In the genomic region with DNA sequence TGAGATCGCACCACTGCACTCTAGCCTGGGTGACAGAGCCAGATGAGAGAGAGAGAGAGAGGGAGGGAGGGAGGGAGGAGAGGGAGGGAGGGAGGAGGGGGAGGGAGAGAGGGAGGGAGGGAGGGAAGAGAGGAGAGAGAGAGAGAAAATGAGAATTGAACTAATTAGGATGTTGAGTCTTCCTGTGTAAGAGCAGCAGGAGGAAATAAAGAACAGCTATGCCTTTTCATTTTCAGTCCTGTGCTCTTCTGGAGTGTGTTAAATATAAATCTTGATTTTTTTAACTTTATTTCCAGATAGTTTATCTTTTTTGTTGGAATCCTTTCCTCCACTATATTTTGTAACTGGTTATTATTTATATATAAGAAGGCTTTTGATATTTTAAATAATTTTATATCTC, we compare ENCODE assay signal across 34 cellular contexts.
"Had no signal": no experiment of that assay in that cellular context is flagged by ENCODE, and none has a peak within 500 bp of the region (broad histone marks: within the 10 kb centered on the region; RNA-seq: fewer than 3 reads in every experiment).

No MANE protein-coding gene starts in this region.

- FAIRE-seq: astrocyte, TTC549 had no signal

- H3K27ac ChIP-seq: adrenal gland, body of pancreas, brain microvascular endothelial cell, breast epithelium, VCaP had no signal

- ATAC-seq: activated CD8-positive, alpha-beta memory T cell treated with anti-CD3 and anti-CD28 coated beads, Interleukin-2, amount 10 ng/mL, durations not matched to agents 7 days and 5 days; activated CD8-positive, alpha-beta T cell treated with anti-CD3 and anti-CD28 coated beads, Interleukin-2, amount 10 ng/mL, durations not matched to agents 7 days and 5 days; activated naive CD4-positive, alpha-beta T cell treated with anti-CD3 and anti-CD28 coated beads, Interleukin-2, amount 50 U/mL, for 72 hours; body of pancreas had no signal

- H3K9me3 ChIP-seq: adrenal gland, body of pancreas, breast epithelium had no signal

- H3K36me3 Mint-ChIP-seq: activated CD8-positive, alpha-beta memory T cell treated with anti-CD3 and anti-CD28 coated beads, Interleukin-2, amount 10 ng/mL, durations not matched to agents 7 days and 5 days had no signal

- H3K27me3 ChIP-seq: adrenal gland, body of pancreas, brain microvascular endothelial cell, breast epithelium had no signal

- H3K4me3 ChIP-seq: adrenal gland, body of pancreas, breast epithelium had no signal

- H3K4me3 Mint-ChIP-seq: activated B cell treated with CpG ODN at 0.5 μM for 24 hours; activated CD4-positive, alpha-beta memory T cell treated with anti-CD3 and anti-CD28 coated beads, Interleukin-2, amount 10 ng/mL, durations not matched to agents 7 days and 5 days; activated CD4-positive, alpha-beta T cell treated with anti-CD3 and anti-CD28 coated beads, Interleukin-2, amount 10 ng/mL, durations not matched to agents 7 days and 5 days; activated CD8-positive, alpha-beta memory T cell treated with anti-CD3 and anti-CD28 coated beads, Interleukin-2, amount 10 ng/mL, durations not matched to agents 7 days and 5 days; activated CD8-positive, alpha-beta T cell treated with anti-CD3 and anti-CD28 coated beads, Interleukin-2, amount 10 ng/mL, durations not matched to agents 7 days and 5 days; activated naive CD4-positive, alpha-beta T cell treated with anti-CD3 and anti-CD28 coated beads for 36 hours; activated naive CD8-positive, alpha-beta T cell treated with anti-CD3 and anti-CD28 coated beads for 36 hours; activated T-cell treated with anti-CD3 and anti-CD28 coated beads, Interleukin-2, amount 50 U/mL, for 24 hours; T-helper 1 cell treated with Interleukin-12 subunit alpha and Interleukin-12 subunit beta and Interleukin-4 antibody, amounts not matched to agents 30 μg/mL and 1 μg/mL, for 36 hours; T-helper 2 cell treated with Interferon-gamma antibody and Interleukin-4, amounts not matched to agents 5 μg/mL and 100 μg/mL, for 36 hours had no signal

- H3K36me3 ChIP-seq: adrenal gland, brain microvascular endothelial cell, breast epithelium had no signal

- H3K27ac Mint-ChIP-seq: activated B cell treated with CpG ODN at 0.5 μM for 24 hours; activated CD4-positive, alpha-beta memory T cell treated with anti-CD3 and anti-CD28 coated beads, Interleukin-2, amount 10 ng/mL, durations not matched to agents 7 days and 5 days; activated CD4-positive, alpha-beta T cell treated with anti-CD3 and anti-CD28 coated beads, Interleukin-2, amount 10 ng/mL, durations not matched to agents 7 days and 5 days; activated CD8-positive, alpha-beta memory T cell treated with anti-CD3 and anti-CD28 coated beads, Interleukin-2, amount 10 ng/mL, durations not matched to agents 7 days and 5 days; activated CD8-positive, alpha-beta T cell treated with anti-CD3 and anti-CD28 coated beads, Interleukin-2, amount 10 ng/mL, durations not matched to agents 7 days and 5 days; activated naive CD4-positive, alpha-beta T cell treated with anti-CD3 and anti-CD28 coated beads for 36 hours; activated naive CD4-positive, alpha-beta T cell treated with anti-CD3 and anti-CD28 coated beads, Interleukin-2, amount 50 U/mL, for 72 hours; activated naive CD8-positive, alpha-beta T cell treated with anti-CD3 and anti-CD28 coated beads for 36 hours; activated T-cell treated with anti-CD3 and anti-CD28 coated beads, Interleukin-2, amount 50 U/mL, for 24 hours; activated T-helper 2 cell treated with anti-CD3 and anti-CD28 coated beads, Interferon-gamma antibody, Interleukin-2, Interleukin-4, amounts not matched to agents 10 μg/mL and 5 μg/mL and 100 μg/mL, durations not matched to agents 14 hours and 24 hours and 36 hours; T-helper 1 cell treated with Interleukin-12 subunit alpha and Interleukin-12 subunit beta and Interleukin-4 antibody, amounts not matched to agents 30 μg/mL and 1 μg/mL, for 36 hours; T-helper 2 cell treated with Interferon-gamma antibody and Interleukin-4, amounts not matched to agents 5 μg/mL and 100 μg/mL, for 36 hours had no signal

- H3K9me3 Mint-ChIP-seq: activated CD4-positive, alpha-beta memory T cell treated with anti-CD3 and anti-CD28 coated beads, Interleukin-2, amount 10 ng/mL, durations not matched to agents 7 days and 5 days; activated CD4-positive, alpha-beta T cell treated with anti-CD3 and anti-CD28 coated beads, Interleukin-2, amount 10 ng/mL, durations not matched to agents 7 days and 5 days; activated naive CD8-positive, alpha-beta T cell treated with anti-CD3 and anti-CD28 coated beads for 36 hours; activated T-cell treated with anti-CD3 and anti-CD28 coated beads, Interleukin-2, amount 50 U/mL, for 24 hours; T-helper 1 cell treated with Interleukin-12 subunit alpha and Interleukin-12 subunit beta and Interleukin-4 antibody, amounts not matched to agents 30 μg/mL and 1 μg/mL, for 36 hours had no signal

- DNase-seq: activated B cell treated with CpG ODN at 0.5 μM for 24 hours; activated CD4-positive, alpha-beta memory T cell treated with anti-CD3 and anti-CD28 coated beads, Interleukin-2, amount 10 ng/mL, durations not matched to agents 7 days and 5 days; activated CD4-positive, alpha-beta T cell treated with anti-CD3 and anti-CD28 coated beads for 4 hours; activated CD4-positive, alpha-beta T cell treated with anti-CD3 and anti-CD28 coated beads, Interleukin-2, amount 10 ng/mL, durations not matched to agents 7 days and 5 days; activated CD4-positive, alpha-beta T cell treated with anti-CD3 and anti-CD28 coated beads, Interleukin-2, amount 50 U/mL, for 48 hours; activated CD4-positive, CD25-positive, alpha-beta regulatory T cell treated with anti-CD3 and anti-CD28 coated beads, Interleukin-2, amount 50 U/mL, for 72 hours; activated CD8-positive, alpha-beta memory T cell treated with anti-CD3 and anti-CD28 coated beads for 24 hours; activated CD8-positive, alpha-beta memory T cell treated with anti-CD3 and anti-CD28 coated beads, Interleukin-2, amount 10 ng/mL, durations not matched to agents 7 days and 5 days; activated CD8-positive, alpha-beta memory T cell treated with anti-CD3 and anti-CD28 coated beads, Interleukin-2, amount 50 U/mL, for 48 hours; activated CD8-positive, alpha-beta T cell treated with anti-CD3 and anti-CD28 coated beads, Interleukin-2, amount 10 ng/mL, durations not matched to agents 7 days and 5 days; activated effector memory CD4-positive, alpha-beta T cell treated with Interleukin-2 at 50 U/mL for 16 hours; activated gamma-delta T cell; activated naive CD4-positive, alpha-beta T cell treated with anti-CD3 and anti-CD28 coated beads for 36 hours; activated naive CD4-positive, alpha-beta T cell treated with anti-CD3 and anti-CD28 coated beads, Interleukin-2, amount 50 U/mL, for 16 hours; activated naive CD8-positive, alpha-beta T cell treated with anti-CD3 and anti-CD28 coated beads for 36 hours; activated T-cell treated with anti-CD3 and anti-CD28 coated beads, Interleukin-2, amount 50 U/mL, for 24 hours; activated T-cell treated with anti-CD3 and anti-CD28 coated beads, Interleukin-2, amount 50 U/mL, for 48 hours; adrenal gland; amniotic stem cell; aorta; body of pancreas; brain microvascular endothelial cell; central memory CD4-positive, alpha-beta T cell; T-helper 1 cell; T-helper 2 cell; T-helper 9 cell had no signal
